8 cellular contexts compared by ENCODE assay signal in genomic region chr11:95512682-95513081, GRCh38.
DNase-seq lines count a peak whose midpoint lies in the region; ATAC-seq and TF ChIP-seq lines count a peak whose summit lies in the region.

No MANE protein-coding gene starts in this region.

- H2AFZ ChIP-seq in hepatocyte, result no peak overlapping the region
- no peak overlapping the region for H2AFZ ChIP-seq in Karpas-422 (ENCODE audit: low read length)

- H3K79me2 ChIP-seq in hepatocyte (no peaks in the 10 kb centered on the region), Karpas-422 (ENCODE audit: low read length) (no peaks in the 10 kb centered on the region)

- no peak overlapping the region for H3K9ac ChIP-seq in Karpas-422 (ENCODE audit: low read length)

- peaks cover 24% of the 10 kb centered on the region for H3K4me1 ChIP-seq in hepatocyte (ENCODE audit: insufficient read depth)
- no peaks in the 10 kb centered on the region for H3K4me1 ChIP-seq in Karpas-422 (ENCODE audit: low read length)

- H3K27me3 ChIP-seq in hepatocyte, result no peaks in the 10 kb centered on the region
- H3K27me3 ChIP-seq in Karpas-422 (ENCODE audit: low read length), result 0 out of 2 replicates have a peak, but pooled peaks cover 3% of the 10 kb centered on the region

- H4K20me1 ChIP-seq in hepatocyte (ENCODE audit: insufficient read depth, poor library complexity, severe bottlenecking) (no peaks in the 10 kb centered on the region), Karpas-422 (ENCODE audit: insufficient read depth, low read depth, low read length) (no peaks in the 10 kb centered on the region)

- H3K36me3 ChIP-seq in hepatocyte (replicated peaks; ENCODE audit: insufficient read depth, low read depth) (no peaks in the 10 kb centered on the region), Karpas-422 (ENCODE audit: insufficient read depth, low read length) (no peaks in the 10 kb centered on the region)

- H3K27ac ChIP-seq in hepatocyte (peak overlapping the region; percentile 77), Karpas-422 (ENCODE audit: low read length) (no peak overlapping the region)

- DNase-seq in ELF-1 (ENCODE audit: low read depth, low spot score), result peak; percentile 23
- DNase-seq in astrocyte of the hippocampus (ENCODE audit: low read depth, low spot score), result peak; percentile 80
- peak; percentile 79 for DNase-seq in hepatocyte (ENCODE audit: low spot score)
- DNase-seq in skeletal muscle cell (ENCODE audit: low read depth), result peak; percentile 93
- DNase-seq in Karpas-422, result no peak
- DNase-seq in activated CD4-positive, alpha-beta T cell treated with anti-CD3 and anti-CD28 coated beads for 4 hours, result no peak

- ATAC-seq in HG03196 (IDR thresholded peaks at IDR 0.05; ENCODE audit: unreplicated experiment) (no peak), HG03039 (IDR thresholded peaks at IDR 0.05; ENCODE audit: unreplicated experiment) (no peak)

- TF ChIP-seq CTCF in hepatocyte (IDR thresholded peaks at IDR 0.05; ENCODE audit: poor library complexity), result no peak

- H3K9me3 ChIP-seq in hepatocyte (ENCODE audit: low read depth) (no peaks in the 10 kb centered on the region), Karpas-422 (ENCODE audit: low read length) (no peaks in the 10 kb centered on the region)

- H3K4me2 ChIP-seq in hepatocyte (peak overlapping the region; percentile 22), Karpas-422 (ENCODE audit: low read depth, low read length, poor library complexity, severe bottlenecking) (no peak overlapping the region)

- H3K4me3 ChIP-seq in hepatocyte (no peak overlapping the region), skeletal muscle cell (ENCODE audit: low read depth, low read length) (no peak overlapping the region), Karpas-422 (ENCODE audit: low read length) (no peak overlapping the region)

- WGBS in hepatocyte (ENCODE audit: low lambda C conversion rate, missing lambda C conversion rate), result 23% methylated on average over 4 of the region's 4 CpGs

- no peaks in the 10 kb centered on the region for H3K9me2 ChIP-seq in hepatocyte (replicated peaks; ENCODE audit: insufficient read depth)
- no peaks in the 10 kb centered on the region for H3K9me2 ChIP-seq in Karpas-422 (replicated peaks; ENCODE audit: insufficient read depth, low read length)

Comparison
In these comparisons a context has a peak if more than half of its experiments do, and no peak if none do; other contexts are left out.
1. DNase-seq: peak in ELF-1 (single experiment), astrocyte of the hippocampus (single experiment), hepatocyte (single experiment) and skeletal muscle cell (single experiment); none in Karpas-422 (single experiment) and activated CD4-positive, alpha-beta T cell treated with anti-CD3 and anti-CD28 coated beads for 4 hours (0 of 2).